ENCODE assay signal across 1 cellular context in the genomic region with DNA sequence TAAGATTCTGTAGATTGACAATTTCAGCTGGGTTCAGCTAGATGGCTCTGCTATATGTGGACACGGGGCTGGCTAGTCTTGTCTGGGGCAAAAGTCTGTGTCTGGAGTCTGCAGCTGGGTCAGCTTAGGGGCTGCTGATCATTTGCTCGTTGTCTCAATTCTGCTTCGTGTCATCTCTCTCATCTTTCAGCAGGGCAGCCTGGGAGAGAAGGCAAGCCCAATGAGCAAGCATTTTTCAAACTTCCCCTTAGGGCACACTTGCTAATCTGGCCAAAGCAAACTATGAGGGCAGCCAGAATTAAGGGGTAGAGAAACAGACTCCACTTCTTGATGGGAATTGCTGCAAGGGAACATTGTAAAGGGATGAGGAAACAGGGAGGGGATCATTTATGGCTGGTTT.
TF ChIP-seq lines count a peak whose summit lies in the region.

No MANE protein-coding gene starts in this region.

TF ChIP-seq in IMR-90, 13 proteins besides CTCF, POLR2A, EP300 and RAD21 (continued from another document):
- TF ChIP-seq, protein P1, sequence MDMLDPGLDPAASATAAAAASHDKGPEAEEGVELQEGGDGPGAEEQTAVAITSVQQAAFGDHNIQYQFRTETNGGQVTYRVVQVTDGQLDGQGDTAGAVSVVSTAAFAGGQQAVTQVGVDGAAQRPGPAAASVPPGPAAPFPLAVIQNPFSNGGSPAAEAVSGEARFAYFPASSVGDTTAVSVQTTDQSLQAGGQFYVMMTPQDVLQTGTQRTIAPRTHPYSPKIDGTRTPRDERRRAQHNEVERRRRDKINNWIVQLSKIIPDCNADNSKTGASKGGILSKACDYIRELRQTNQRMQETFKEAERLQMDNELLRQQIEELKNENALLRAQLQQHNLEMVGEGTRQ (IDR thresholded peaks at IDR 0.05; ENCODE audit: low read depth, low read length), result no peak
- TF ChIP-seq MAZ (IDR thresholded peaks at IDR 0.05; ENCODE audit: borderline replicate concordance, low read depth, low read length) (no peak), NFE2L2 (IDR thresholded peaks at IDR 0.05; ENCODE audit: low read depth, low read length) (no peak), CHD1 (IDR thresholded peaks at IDR 0.05; ENCODE audit: low read depth, low read length) (no peak), MXI1 (IDR thresholded peaks at IDR 0.05; ENCODE audit: borderline replicate concordance, low read depth, low read length) (no peak)
TF ChIP-seq in IMR-90: peak in this region for 0.
